Comparison of ENCODE assay signal across 10 cellular contexts in the genomic region with DNA sequence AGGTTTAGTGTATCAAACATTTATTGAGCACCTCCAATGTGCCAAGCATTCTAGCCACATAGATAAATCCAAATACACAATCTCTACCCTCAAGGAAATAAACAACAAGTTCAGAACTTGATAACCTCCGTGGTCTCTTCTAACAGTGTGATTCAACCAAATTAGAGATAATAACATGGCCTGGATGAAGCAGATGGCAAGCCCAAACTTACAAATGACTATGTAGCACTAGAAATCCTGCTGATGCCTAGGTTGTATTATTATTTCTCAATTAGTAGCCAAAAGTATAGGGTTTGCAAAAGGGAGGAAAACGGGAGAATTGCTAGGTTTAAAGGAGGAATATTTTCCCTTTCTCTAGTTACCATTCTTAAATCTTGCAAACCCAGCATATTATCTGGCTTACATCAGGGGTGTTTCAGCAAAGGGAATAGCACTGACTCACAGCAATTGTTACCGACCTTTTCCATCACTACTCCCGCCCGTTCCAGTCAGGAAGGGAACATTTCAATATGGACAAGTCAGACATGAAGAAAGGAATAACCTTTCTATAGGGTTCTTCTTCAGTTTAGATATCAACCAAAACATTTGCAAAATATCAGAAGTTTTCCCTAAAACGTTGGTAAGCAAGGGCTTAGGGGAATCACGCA. TPM values are rescaled to one million over a fixed set of nuclear protein-coding genes. Genes with fewer than 3 reads are reported as not detected.
DNase-seq lines count a peak whose midpoint lies in the region; ATAC-seq, FAIRE-seq and TF ChIP-seq lines count a peak whose summit lies in the region.
"Had no signal": no experiment of that assay in that cellular context is flagged by ENCODE, and none has a peak within 500 bp of the region (broad histone marks: within the 10 kb centered on the region; RNA-seq: fewer than 3 reads in every experiment).

No MANE protein-coding gene starts in this region.

- peaks cover 3% of the 10 kb centered on the region for H3K79me1 ChIP-seq in mesenchymal stem cell (replicated peaks; ENCODE audit: low read length, poor library complexity, severe bottlenecking)

- no peak overlapping the region for H3K4me2 ChIP-seq in mesenchymal stem cell (ENCODE audit: low read length, poor library complexity, severe bottlenecking)

- no peaks in the 10 kb centered on the region for H3K9me3 ChIP-seq in mesenchymal stem cell (ENCODE audit: control insufficient read depth, low read length)

- peak; percentile 53 for FAIRE-seq in urothelium cell line (lab: Jason Lieb, UNC)
- FAIRE-seq: GM18507 had no signal

- no peak overlapping the region for H4K8ac ChIP-seq in mesenchymal stem cell (ENCODE audit: low read length)

- H2AFZ ChIP-seq in mesenchymal stem cell (ENCODE audit: low read depth, low read length) = no peak overlapping the region

- H3K36me3 ChIP-seq in mesenchymal stem cell (ENCODE audit: control insufficient read depth in 1 of 2, insufficient read depth in 2 of 2, low read depth in 1 of 2, low read length in 2 of 2) = no peaks in the 10 kb centered on the region

- peak overlapping the region; percentile 79 to 87 for H3K4me3 ChIP-seq in cardiac fibroblast (replicated peaks in 1 of 2; ENCODE audit: low read depth in 2 of 2, low read length in 2 of 2)
- H3K4me3 ChIP-seq in mesenchymal stem cell (ENCODE audit: insufficient read depth in 1 of 2, low read depth in 1 of 2, low read length in 2 of 2) = peak overlapping the region in 1 of 2 experiments; percentile 93

- H4K91ac ChIP-seq in mesenchymal stem cell (ENCODE audit: low read length) = no peak overlapping the region

- no peak overlapping the region for H3K4ac ChIP-seq in mesenchymal stem cell (ENCODE audit: low read depth in 1 of 2, low read length in 2 of 2)

- no peak overlapping the region for H3K14ac ChIP-seq in mesenchymal stem cell (ENCODE audit: low read length in 2 of 2)

- H2BK120ac ChIP-seq in mesenchymal stem cell (ENCODE audit: low read depth, low read length) = no peak overlapping the region

- no peaks in the 10 kb centered on the region for H3K27me3 ChIP-seq in mesenchymal stem cell (ENCODE audit: control insufficient read depth in 1 of 2, insufficient read depth in 1 of 2, low read length in 2 of 2)

- H2AK5ac ChIP-seq in mesenchymal stem cell (ENCODE audit: low read length, severe bottlenecking) = no peak overlapping the region

- peak; percentile 21 for DNase-seq in NCI-H82 (lab: John Stamatoyannopoulos, UW)
- no peak for DNase-seq in NCI-H82 treated with DMSO at 0.1 percent for 48 hours (lab: John Stamatoyannopoulos, UW; ENCODE audit: unreplicated experiment)
- peak; percentile 68 to 74 for DNase-seq in cardiac fibroblast (ENCODE audit: low read depth in 2 of 2)
- peak; percentile 63 for DNase-seq in mesenchymal stem cell
- DNase-seq in urothelium cell line (ENCODE audit: low spot score) = peak; percentile 20
- DNase-seq in activated CD4-positive, CD25-positive, alpha-beta regulatory T cell treated with anti-CD3 and anti-CD28 coated beads, Interleukin-2, amount 50 U/mL, for 72 hours = no peak
- DNase-seq: AML-193 had no signal

- no peak overlapping the region for H2BK5ac ChIP-seq in mesenchymal stem cell (ENCODE audit: low read depth, low read length, poor library complexity, severe bottlenecking)

- H2BK12ac ChIP-seq in mesenchymal stem cell (ENCODE audit: low read length in 2 of 2) = no peak overlapping the region

- H3K9ac ChIP-seq in mesenchymal stem cell (ENCODE audit: low read length) = peak overlapping the region; percentile 91

- H3K18ac ChIP-seq in mesenchymal stem cell (ENCODE audit: low read depth in 1 of 2, low read length in 2 of 2) = no peak overlapping the region

- no peak overlapping the region for H2BK15ac ChIP-seq in mesenchymal stem cell (ENCODE audit: low read depth, poor library complexity, severe bottlenecking)

- 46% methylated on average over 2 of the region's 7 CpGs for WGBS in mesenchymal stem cell

- no peak overlapping the region for H3K23ac ChIP-seq in mesenchymal stem cell (ENCODE audit: low read length in 2 of 2)

- no peak for TF ChIP-seq CTCF in cardiac fibroblast (IDR thresholded peaks at IDR 0.05; ENCODE audit: low read depth, low read length)

- ATAC-seq in GM21381 (IDR thresholded peaks at IDR 0.05; ENCODE audit: unreplicated experiment) = no peak
- ATAC-seq in HG02763 (IDR thresholded peaks at IDR 0.05; ENCODE audit: unreplicated experiment) = no peak

- H3K4me1 ChIP-seq in mesenchymal stem cell (ENCODE audit: control insufficient read depth, insufficient read depth, low read depth, low read length) = peaks cover 6% of the 10 kb centered on the region

- no peak overlapping the region for H3K27ac ChIP-seq in mesenchymal stem cell (ENCODE audit: low read length, poor library complexity, severe bottlenecking)

RNA-seq across cellular contexts. Expression of a gene that starts 2.3 kb away (rescaled TPM):
- 27.3 TPM for polyA plus RNA-seq in mesenchymal stem cell (2013, experiment 1 of 2)
- polyA plus RNA-seq in mesenchymal stem cell (2013, experiment 2 of 2) = 26.8 TPM

Comparison
In these comparisons a context has a peak if more than half of its experiments do, and no peak if none do; other contexts are left out.
1. DNase-seq: peak in NCI-H82 (single experiment), cardiac fibroblast (2 of 2), mesenchymal stem cell (single experiment) and urothelium cell line (single experiment); none in NCI-H82 treated with DMSO at 0.1 percent for 48 hours (single experiment) and activated CD4-positive, CD25-positive, alpha-beta regulatory T cell treated with anti-CD3 and anti-CD28 coated beads, Interleukin-2, amount 50 U/mL, for 72 hours (single experiment).